31 cellular contexts compared by ENCODE assay signal in the genomic region with DNA sequence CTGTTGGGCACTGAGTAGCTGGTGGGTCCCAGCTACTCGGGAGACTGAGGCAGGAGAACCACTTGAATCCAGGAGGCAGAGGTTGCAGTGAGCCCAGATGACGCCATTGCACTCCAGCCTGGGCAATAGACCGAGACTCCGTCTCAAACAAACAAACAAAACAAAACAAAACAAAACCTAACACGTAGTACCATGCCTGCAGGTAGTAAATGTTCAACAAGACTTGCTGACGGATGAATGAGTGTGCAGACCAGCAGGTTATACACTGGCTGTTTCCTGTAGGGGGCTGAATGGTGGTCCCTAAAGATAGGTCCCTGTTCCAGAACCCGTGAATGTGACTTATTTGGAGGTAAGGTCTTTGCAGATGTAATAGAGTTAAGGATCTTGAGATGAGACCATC. TPM values are rescaled to one million over a fixed set of nuclear protein-coding genes. Genes with fewer than 3 reads are reported as not detected.
"Had no signal": no experiment of that assay in that cellular context is flagged by ENCODE, and none has a peak within 500 bp of the region (broad histone marks: within the 10 kb centered on the region; RNA-seq: fewer than 3 reads in every experiment).

No MANE protein-coding gene starts in this region.

- H3K36me3 ChIP-seq: neutrophil, ovary, stomach, thyroid gland had no signal

- H3K4me3 ChIP-seq: ovary, smooth muscle cell, stomach, thyroid gland had no signal

- H3K27ac Mint-ChIP-seq: activated naive CD8-positive, alpha-beta T cell; effector memory CD8-positive, alpha-beta T cell; mesothelial cell of epicardium; nephron progenitor cell; progenitor cell of endocrine pancreas; stimulated activated naive B cell treated with anti-CD40 and anti-IgM and Interleukin-4, amounts not matched to agents 10 μg/mL and 1 μg/mL and 100 μg/mL, for 72 hours had no signal

- ATAC-seq: effector memory CD8-positive, alpha-beta T cell; esophagus mucosa; left ventricle myocardium superior; stimulated activated naive B cell treated with anti-CD40 and anti-IgM and Interleukin-4, amounts not matched to agents 10 μg/mL and 1 μg/mL and 100 μg/mL, for 72 hours had no signal

- H3K27ac ChIP-seq: neutrophil, ovary, stomach, thyroid gland, VCaP had no signal

- H3K27me3 ChIP-seq: thyroid gland had no signal

- H3K4me2 ChIP-seq: smooth muscle cell had no signal

- H3K36me3 Mint-ChIP-seq: activated naive CD8-positive, alpha-beta T cell; immature natural killer cell; mesothelial cell of epicardium; naive B cell; stimulated activated naive B cell treated with anti-CD40 and anti-IgM and Interleukin-4, amounts not matched to agents 10 μg/mL and 1 μg/mL and 100 μg/mL, for 72 hours had no signal

- H3K4me3 Mint-ChIP-seq: activated naive CD8-positive, alpha-beta T cell; effector memory CD8-positive, alpha-beta T cell; immature natural killer cell; mesothelial cell of epicardium; naive B cell; nephron progenitor cell; stimulated activated naive B cell treated with anti-CD40 and anti-IgM and Interleukin-4, amounts not matched to agents 10 μg/mL and 1 μg/mL and 100 μg/mL, for 72 hours had no signal

- H3K9me3 Mint-ChIP-seq: effector memory CD8-positive, alpha-beta T cell; immature natural killer cell; mesothelial cell of epicardium; nephron progenitor cell; stimulated activated naive B cell treated with anti-CD40 and anti-IgM and Interleukin-4, amounts not matched to agents 10 μg/mL and 1 μg/mL and 100 μg/mL, for 72 hours had no signal

- DNase-seq: activated CD4-positive, alpha-beta T cell treated with anti-CD3 and anti-CD28 coated beads for 48 hours; activated CD4-positive, alpha-beta T cell treated with anti-CD3 and anti-CD28 coated beads, Interleukin-2, amount 50 U/mL, for 48 hours; activated CD8-positive, alpha-beta memory T cell treated with anti-CD3 and anti-CD28 coated beads for 24 hours; activated effector memory CD4-positive, alpha-beta T cell treated with Interleukin-2 at 50 U/mL for 16 hours; activated naive CD4-positive, alpha-beta T cell treated with Interleukin-2 at 50 U/mL for 16 hours; anterior cingulate cortex; cortex of kidney; effector memory CD8-positive, alpha-beta T cell; foreskin fibroblast; hypothalamus; immature natural killer cell; naive B cell; nephron progenitor cell; ovary; stimulated activated CD4-positive, alpha-beta T cell treated with anti-CD3 and anti-CD28 coated beads, Interleukin-15, amount 100 ng/mL, for 24 hours; stimulated activated CD4-positive, alpha-beta T cell treated with anti-CD3 and anti-CD28 coated beads, Interleukin-2, amount 100 ng/mL, for 24 hours; stimulated activated naive B cell treated with anti-CD40 and anti-IgM and Interleukin-4, amounts not matched to agents 10 μg/mL and 1 μg/mL and 100 μg/mL, for 72 hours; stomach; T-helper 9 cell; thyroid gland had no signal

RNA-seq across cellular contexts. Expression of gene MRGPRD, which starts 12.8 kb away (rescaled TPM):
- total RNA-seq: esophagus mucosa; left ventricle myocardium superior; lung microvascular endothelial cell; mesothelial cell of epicardium; ovary; progenitor cell of endocrine pancreas; smooth muscle cell; T-helper 1 cell treated with Interleukin-12 subunit alpha and Interleukin-12 subunit beta and Interleukin-4 antibody, amounts not matched to agents 30 ng/mL and 1 ng/mL, for 36 hours; thyroid gland; urinary bladder had no signal
- polyA plus RNA-seq: immature natural killer cell, ovary, smooth muscle cell, stomach had no signal

RNA-seq across cellular contexts. Expression of gene MRGPRF, which starts 19.5 kb away (rescaled TPM):
- total RNA-seq: T-helper 1 cell treated with Interleukin-12 subunit alpha and Interleukin-12 subunit beta and Interleukin-4 antibody, amounts not matched to agents 30 ng/mL and 1 ng/mL, for 36 hours had no signal
- polyA plus RNA-seq: immature natural killer cell had no signal
